In genomic region chr3:190875046-190875445, GRCh38 we compare ENCODE assay signal across 9 cellular contexts. TPM values are rescaled to one million over a fixed set of nuclear protein-coding genes. Genes with fewer than 3 reads are reported as not detected.
A peak's percentile ranks its signal among the peaks of the same experiment; 100 is the strongest.
DNase-seq lines count a peak whose midpoint lies in the region; TF ChIP-seq lines count a peak whose summit lies in the region.
"Not testable (repeated sequence)": the region's sequence is repeated elsewhere in the genome, so short reads cannot be mapped to it uniquely, and the experiment has no call there.
"Had no signal": no experiment of that assay in that cellular context is flagged by ENCODE, and none has a peak within 500 bp of the region (broad histone marks: within the 10 kb centered on the region; RNA-seq: fewer than 3 reads in every experiment).

No MANE protein-coding gene starts in this region.

- H3K27me3 Mint-ChIP-seq in glutamatergic neuron (ENCODE audit: unreplicated experiment) = not testable (repeated sequence)

- H3K36me3 ChIP-seq in WERI-Rb-1 = not testable (repeated sequence)

- H3K27ac ChIP-seq in WERI-Rb-1 = not testable (repeated sequence)

- H3K4me3 ChIP-seq in WERI-Rb-1 (ENCODE audit: low read depth, low read length) = not testable (repeated sequence)

- peaks cover 12% of the 10 kb centered on the region for H3K9me3 Mint-ChIP-seq in glutamatergic neuron (ENCODE audit: unreplicated experiment)

- TF ChIP-seq CTCF in WERI-Rb-1 (IDR thresholded peaks at IDR 0.05; ENCODE audit: low read depth, low read length); glutamatergic neuron (IDR thresholded peaks at IDR 0.05; ENCODE audit: partially characterized antibody, unreplicated experiment): not testable (repeated sequence)

- H3K4me1 Mint-ChIP-seq in glutamatergic neuron (ENCODE audit: low read depth, unreplicated experiment) = peaks cover 11% of the 10 kb centered on the region

- not testable (repeated sequence) for H3K9me3 ChIP-seq in WERI-Rb-1 (ENCODE audit: severe bottlenecking)

- H3K27ac Mint-ChIP-seq in glutamatergic neuron (ENCODE audit: unreplicated experiment) = peak overlapping the region; percentile 90

- not testable (repeated sequence) for H3K36me3 Mint-ChIP-seq in glutamatergic neuron (ENCODE audit: unreplicated experiment)

- peak; percentile 87 for DNase-seq in DMS 273 (lab: John Stamatoyannopoulos, UW; ENCODE audit: unreplicated experiment)
- DNase-seq in NCI-H446 treated with DMSO at 0.1 percent for 48 hours (lab: John Stamatoyannopoulos, UW) = peak; percentile 30
- DNase-seq in NCI-H82 (lab: John Stamatoyannopoulos, UW) = peak; percentile 64
- peak; percentile 21 for DNase-seq in WERI-Rb-1
- DNase-seq in cerebellar cortex (ENCODE audit: low spot score) = peak; percentile 86
- DNase-seq in glutamatergic neuron = peak; percentile 56

- H3K27me3 ChIP-seq in WERI-Rb-1 (ENCODE audit: insufficient read depth, low read depth, severe bottlenecking) = not testable (repeated sequence)

- peak overlapping the region; percentile 52 for H3K4me3 Mint-ChIP-seq in glutamatergic neuron (ENCODE audit: unreplicated experiment)

RNA-seq across cellular contexts. Expression of gene GMNC, which starts 12.6 kb away (rescaled TPM):
- 0.64 TPM for total RNA-seq in glutamatergic neuron (ENCODE audit: unreplicated experiment)
- total RNA-seq: CD4-positive, alpha-beta memory T cell; H4; H9 had no signal

Comparison
In these comparisons a context has a peak if more than half of its experiments do, and no peak if none do; other contexts are left out.
1. DNase-seq: peak in every context shown above with its lines; median percentile 87 in DMS 273; 86 in cerebellar cortex; 64 in NCI-H82; 56 in glutamatergic neuron; 30 in NCI-H446 treated with DMSO at 0.1 percent for 48 hours; 21 in WERI-Rb-1.